In the genomic region with DNA sequence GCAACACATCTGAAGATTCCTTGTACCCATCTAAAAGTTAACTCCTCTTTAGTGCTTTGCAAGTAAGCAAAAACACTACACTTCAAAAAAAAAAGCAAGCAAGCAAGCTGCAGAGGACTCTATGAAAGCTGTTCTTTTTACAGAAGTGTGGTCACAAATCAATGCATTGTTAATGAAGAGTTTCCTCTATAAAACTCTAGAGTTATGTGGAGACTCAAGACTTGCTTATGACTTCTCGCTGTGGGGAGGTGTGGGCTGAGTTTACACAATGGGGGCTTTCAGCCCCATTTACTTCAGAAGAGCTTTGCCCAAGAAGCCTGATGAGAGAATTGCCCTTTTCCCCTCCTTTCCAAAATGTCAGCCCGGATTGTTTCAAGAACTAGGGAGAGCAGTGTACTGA, we compare ENCODE assay signal across 34 cellular contexts.
"Had no signal": no experiment of that assay in that cellular context is flagged by ENCODE, and none has a peak within 500 bp of the region (broad histone marks: within the 10 kb centered on the region; RNA-seq: fewer than 3 reads in every experiment).

No MANE protein-coding gene starts in this region.

- H3K4me1 ChIP-seq: adrenal gland, body of pancreas, gastrocnemius medialis, heart left ventricle had no signal

- H3K27ac ChIP-seq: adrenal gland, body of pancreas, gastrocnemius medialis, heart left ventricle had no signal

- H3K27me3 ChIP-seq: adrenal gland, body of pancreas had no signal

- H3K27ac Mint-ChIP-seq: activated CD4-positive, alpha-beta memory T cell treated with anti-CD3 and anti-CD28 coated beads for 36 hours; activated CD4-positive, alpha-beta T cell treated with anti-CD3 and anti-CD28 coated beads for 36 hours; activated CD4-positive, alpha-beta T cell treated with anti-CD3 and anti-CD28 coated beads, Interleukin-2, amount 10 ng/mL, durations not matched to agents 24 days and 14 days; activated CD8-positive, alpha-beta memory T cell treated with anti-CD3 and anti-CD28 coated beads, Interleukin-2, amount 10 ng/mL, durations not matched to agents 7 days and 5 days; activated CD8-positive, alpha-beta T cell treated with anti-CD3 and anti-CD28 coated beads, Interleukin-2, amount 10 ng/mL, durations not matched to agents 7 days and 5 days; activated naive CD4-positive, alpha-beta T cell treated with anti-CD3 and anti-CD28 coated beads for 36 hours; activated naive CD4-positive, alpha-beta T cell treated with anti-CD3 and anti-CD28 coated beads, Interleukin-2, amount 50 U/mL, for 24 hours; activated naive CD8-positive, alpha-beta T cell treated with anti-CD3 and anti-CD28 coated beads for 36 hours; activated naive CD8-positive, alpha-beta T cell treated with anti-CD3 and anti-CD28 coated beads, Interleukin-2, amount 50 U/mL, for 24 hours; activated T-helper 1 cell treated with anti-CD3 and anti-CD28 coated beads, Interleukin-12 subunit alpha, Interleukin-12 subunit beta, Interleukin-2, Interleukin-4 antibody, amounts not matched to agents 30 ng/mL and 10 ng/mL and 1 ng/mL, durations not matched to agents 14 hours and 24 hours and 36 hours; activated T-helper 2 cell treated with anti-CD3 and anti-CD28 coated beads, Interferon-gamma antibody, Interleukin-2, Interleukin-4, amounts not matched to agents 10 μg/mL and 5 μg/mL and 100 μg/mL, durations not matched to agents 14 hours and 24 hours and 36 hours; effector memory CD8-positive, alpha-beta T cell had no signal

- H3K9me3 Mint-ChIP-seq: activated CD4-positive, alpha-beta memory T cell treated with anti-CD3 and anti-CD28 coated beads for 36 hours; activated CD4-positive, alpha-beta T cell treated with anti-CD3 and anti-CD28 coated beads, Interleukin-2, amount 10 ng/mL, durations not matched to agents 24 days and 14 days; activated naive CD4-positive, alpha-beta T cell treated with anti-CD3 and anti-CD28 coated beads for 36 hours; activated naive CD4-positive, alpha-beta T cell treated with anti-CD3 and anti-CD28 coated beads, Interleukin-2, amount 50 U/mL, for 24 hours; activated naive CD8-positive, alpha-beta T cell treated with anti-CD3 and anti-CD28 coated beads for 36 hours; activated naive CD8-positive, alpha-beta T cell treated with anti-CD3 and anti-CD28 coated beads, Interleukin-2, amount 50 U/mL, for 24 hours; activated T-helper 1 cell treated with anti-CD3 and anti-CD28 coated beads, Interleukin-12 subunit alpha, Interleukin-12 subunit beta, Interleukin-2, Interleukin-4 antibody, amounts not matched to agents 30 ng/mL and 10 ng/mL and 1 ng/mL, durations not matched to agents 14 hours and 24 hours and 36 hours; activated T-helper 2 cell treated with anti-CD3 and anti-CD28 coated beads, Interferon-gamma antibody, Interleukin-2, Interleukin-4, amounts not matched to agents 10 μg/mL and 5 μg/mL and 100 μg/mL, durations not matched to agents 14 hours and 24 hours and 36 hours; effector memory CD8-positive, alpha-beta T cell had no signal

- H3K4me3 Mint-ChIP-seq: activated CD4-positive, alpha-beta memory T cell treated with anti-CD3 and anti-CD28 coated beads for 36 hours; activated CD4-positive, alpha-beta T cell treated with anti-CD3 and anti-CD28 coated beads for 36 hours; activated CD4-positive, alpha-beta T cell treated with anti-CD3 and anti-CD28 coated beads, Interleukin-2, amount 10 ng/mL, durations not matched to agents 24 days and 14 days; activated CD8-positive, alpha-beta memory T cell treated with anti-CD3 and anti-CD28 coated beads, Interleukin-2, amount 10 ng/mL, durations not matched to agents 7 days and 5 days; activated CD8-positive, alpha-beta T cell treated with anti-CD3 and anti-CD28 coated beads, Interleukin-2, amount 10 ng/mL, durations not matched to agents 7 days and 5 days; activated naive CD4-positive, alpha-beta T cell treated with anti-CD3 and anti-CD28 coated beads for 36 hours; activated naive CD4-positive, alpha-beta T cell treated with anti-CD3 and anti-CD28 coated beads, Interleukin-2, amount 50 U/mL, for 24 hours; activated naive CD8-positive, alpha-beta T cell treated with anti-CD3 and anti-CD28 coated beads for 36 hours; activated naive CD8-positive, alpha-beta T cell treated with anti-CD3 and anti-CD28 coated beads, Interleukin-2, amount 50 U/mL, for 24 hours; activated T-helper 1 cell treated with anti-CD3 and anti-CD28 coated beads, Interleukin-12 subunit alpha, Interleukin-12 subunit beta, Interleukin-2, Interleukin-4 antibody, amounts not matched to agents 30 ng/mL and 10 ng/mL and 1 ng/mL, durations not matched to agents 14 hours and 24 hours and 36 hours; effector memory CD8-positive, alpha-beta T cell had no signal

- H3K9me3 ChIP-seq: adrenal gland, body of pancreas, gastrocnemius medialis, heart left ventricle had no signal

- ATAC-seq: activated CD4-positive, alpha-beta T cell treated with anti-CD3 and anti-CD28 coated beads for 36 hours; activated CD8-positive, alpha-beta memory T cell treated with anti-CD3 and anti-CD28 coated beads, Interleukin-2, amount 10 ng/mL, durations not matched to agents 7 days and 5 days; activated CD8-positive, alpha-beta T cell treated with anti-CD3 and anti-CD28 coated beads, Interleukin-2, amount 10 ng/mL, durations not matched to agents 7 days and 5 days; activated naive CD8-positive, alpha-beta T cell treated with anti-CD3 and anti-CD28 coated beads, Interleukin-2, amount 50 U/mL, for 24 hours; body of pancreas; effector memory CD8-positive, alpha-beta T cell; esophagus mucosa; gastrocnemius medialis; heart left ventricle had no signal

- FAIRE-seq: colon had no signal

- H3K4me3 ChIP-seq: adrenal gland, body of pancreas, gastrocnemius medialis, heart left ventricle had no signal

- DNase-seq: activated CD4-positive, alpha-beta memory T cell treated with anti-CD3 and anti-CD28 coated beads for 36 hours; activated CD4-positive, alpha-beta T cell treated with anti-CD3 and anti-CD28 coated beads for 36 hours; activated CD4-positive, alpha-beta T cell treated with anti-CD3 and anti-CD28 coated beads, Interleukin-2, amount 10 ng/mL, durations not matched to agents 24 days and 14 days; activated CD4-positive, CD25-positive, alpha-beta regulatory T cell; activated CD4-positive, CD25-positive, alpha-beta regulatory T cell treated with anti-CD3 and anti-CD28 coated beads, Interleukin-2, amount 50 U/mL, for 72 hours; activated CD8-positive, alpha-beta memory T cell treated with anti-CD3 and anti-CD28 coated beads, Interleukin-2, amount 10 ng/mL, durations not matched to agents 7 days and 5 days; activated CD8-positive, alpha-beta memory T cell treated with anti-CD3 and anti-CD28 coated beads, Interleukin-2, amount 50 U/mL, for 4 hours; activated CD8-positive, alpha-beta T cell treated with anti-CD3 and anti-CD28 coated beads, Interleukin-2, amount 10 ng/mL, durations not matched to agents 7 days and 5 days; activated effector memory CD4-positive, alpha-beta T cell treated with anti-CD3 and anti-CD28 coated beads, Interleukin-2, amount 50 U/mL, for 16 hours; activated naive CD4-positive, alpha-beta T cell treated with anti-CD3 and anti-CD28 coated beads for 36 hours; activated naive CD8-positive, alpha-beta T cell treated with anti-CD3 and anti-CD28 coated beads for 36 hours; activated naive CD8-positive, alpha-beta T cell treated with anti-CD3 and anti-CD28 coated beads, Interleukin-2, amount 50 U/mL, for 24 hours; activated T-cell treated with anti-CD3 and anti-CD28 coated beads, Interleukin-2, amount 50 U/mL, for 1 hour; activated T-cell treated with anti-CD3 and anti-CD28 coated beads, Interleukin-2, amount 50 U/mL, for 48 hours; adrenal gland; amygdala; aorta; body of pancreas; caudate nucleus; cortex of kidney; dermis blood vessel endothelial cell; effector CD4-positive, alpha-beta T cell; effector memory CD8-positive, alpha-beta T cell; foreskin fibroblast; gastrocnemius medialis; glutamatergic neuron; heart left ventricle; T-helper 1 cell; T-helper 2 cell had no signal

- H3K4me1 Mint-ChIP-seq: activated CD4-positive, alpha-beta T cell treated with anti-CD3 and anti-CD28 coated beads, Interleukin-2, amount 10 ng/mL, durations not matched to agents 24 days and 14 days; activated CD8-positive, alpha-beta memory T cell treated with anti-CD3 and anti-CD28 coated beads, Interleukin-2, amount 10 ng/mL, durations not matched to agents 7 days and 5 days; activated naive CD8-positive, alpha-beta T cell treated with anti-CD3 and anti-CD28 coated beads, Interleukin-2, amount 50 U/mL, for 24 hours had no signal

- H3K27me3 Mint-ChIP-seq: activated naive CD4-positive, alpha-beta T cell treated with anti-CD3 and anti-CD28 coated beads, Interleukin-2, amount 50 U/mL, for 24 hours had no signal

- H3K36me3 ChIP-seq: adrenal gland, gastrocnemius medialis, heart left ventricle had no signal

- H3K36me3 Mint-ChIP-seq: activated CD4-positive, alpha-beta memory T cell treated with anti-CD3 and anti-CD28 coated beads for 36 hours; activated CD8-positive, alpha-beta memory T cell treated with anti-CD3 and anti-CD28 coated beads, Interleukin-2, amount 10 ng/mL, durations not matched to agents 7 days and 5 days; activated naive CD8-positive, alpha-beta T cell treated with anti-CD3 and anti-CD28 coated beads for 36 hours had no signal
